33 cellular contexts compared by ENCODE assay signal in genomic region chr2:34050413-34050812, GRCh38.
"Had no signal": no experiment of that assay in that cellular context is flagged by ENCODE, and none has a peak within 500 bp of the region (broad histone marks: within the 10 kb centered on the region; RNA-seq: fewer than 3 reads in every experiment).

No MANE protein-coding gene starts in this region.

- ATAC-seq: activated naive CD4-positive, alpha-beta T cell treated with anti-CD3 and anti-CD28 coated beads, Interleukin-2, amount 50 U/mL, for 72 hours; activated naive CD8-positive, alpha-beta T cell treated with anti-CD3 and anti-CD28 coated beads, Interleukin-2, amount 50 U/mL, for 24 hours; activated T-cell treated with anti-CD3 and anti-CD28 coated beads, Interleukin-2, amount 50 U/mL, for 4 hours; activated T-cell treated with anti-CD3 and anti-CD28 coated beads, Interleukin-2, amount 50 U/mL, for 72 hours; activated T-helper 17 cell treated with anti-CD3 and anti-CD28 coated beads, Interleukin-2, amount 50 U/mL, for 72 hours; body of pancreas had no signal

- H3K4me3 ChIP-seq: adrenal gland, ascending aorta, body of pancreas, breast epithelium, cardiac muscle cell had no signal

- FAIRE-seq: astrocyte, bronchial epithelial cell had no signal

- H3K27me3 ChIP-seq: adrenal gland, ascending aorta, body of pancreas, brain microvascular endothelial cell, breast epithelium, cardiac muscle cell had no signal

- H3K9me3 ChIP-seq: adrenal gland, ascending aorta, body of pancreas, breast epithelium had no signal

- H3K36me3 ChIP-seq: adrenal gland, ascending aorta, brain microvascular endothelial cell, breast epithelium, cardiac muscle cell had no signal

- DNase-seq: activated effector memory CD4-positive, alpha-beta T cell treated with anti-CD3 and anti-CD28 coated beads, Interleukin-2, amount 50 U/mL, for 16 hours; activated effector memory CD4-positive, alpha-beta T cell treated with Interleukin-2 at 50 U/mL for 16 hours; activated gamma-delta T cell; activated gamma-delta T cell treated with Interleukin-2 at 50 U/mL for 16 hours; activated naive CD4-positive, alpha-beta T cell; activated naive CD4-positive, alpha-beta T cell treated with anti-CD3 and anti-CD28 coated beads for 36 hours; activated naive CD4-positive, alpha-beta T cell treated with anti-CD3 and anti-CD28 coated beads, Interleukin-2, amount 10 ng/mL, durations not matched to agents 7 days and 5 days; activated naive CD4-positive, alpha-beta T cell treated with anti-CD3 and anti-CD28 coated beads, Interleukin-2, amount 50 U/mL, for 16 hours; activated naive CD4-positive, alpha-beta T cell treated with Interleukin-2 at 50 U/mL for 16 hours; activated naive CD8-positive, alpha-beta T cell treated with anti-CD3 and anti-CD28 coated beads for 36 hours; activated naive CD8-positive, alpha-beta T cell treated with anti-CD3 and anti-CD28 coated beads, Interleukin-2, amount 10 ng/mL, durations not matched to agents 7 days and 5 days; activated naive CD8-positive, alpha-beta T cell treated with anti-CD3 and anti-CD28 coated beads, Interleukin-2, amount 50 U/mL, for 24 hours; activated T-cell treated with anti-CD3 and anti-CD28 coated beads, Interleukin-2, amount 50 U/mL, for 1 hour; activated T-cell treated with anti-CD3 and anti-CD28 coated beads, Interleukin-2, amount 50 U/mL, for 24 hours; activated T-cell treated with anti-CD3 and anti-CD28 coated beads, Interleukin-2, amount 50 U/mL, for 4 hours; activated T-cell treated with anti-CD3 and anti-CD28 coated beads, Interleukin-2, amount 50 U/mL, for 48 hours; activated T-cell treated with anti-CD3 and anti-CD28 coated beads, Interleukin-2, amount 50 U/mL, for 72 hours; adrenal gland; amniotic stem cell; amygdala; anterior cingulate cortex; aorta; body of pancreas; brain microvascular endothelial cell; caudate nucleus; central memory CD4-positive, alpha-beta T cell had no signal

- H3K27ac ChIP-seq: adrenal gland, ascending aorta, body of pancreas, brain microvascular endothelial cell, breast epithelium, cardiac muscle cell had no signal

- H3K4me1 ChIP-seq: adrenal gland, ascending aorta, body of pancreas, breast epithelium had no signal
